Comparison of ENCODE assay signal across 14 cellular contexts in genomic region chr11:130645164-130645859, GRCh38.
"Had no signal": no experiment of that assay in that cellular context is flagged by ENCODE, and none has a peak within 500 bp of the region (broad histone marks: within the 10 kb centered on the region; RNA-seq: fewer than 3 reads in every experiment).

No MANE protein-coding gene starts in this region.

- H3K4me3 ChIP-seq: body of pancreas, thoracic aorta, uterus had no signal

- H3K27ac ChIP-seq: body of pancreas, epithelial cell of prostate, thoracic aorta had no signal

- DNase-seq: activated naive CD4-positive, alpha-beta T cell treated with anti-CD3 and anti-CD28 coated beads, Interleukin-2, amount 50 U/mL, for 16 hours; body of pancreas; effector memory CD8-positive, alpha-beta T cell; hippocampal formation; kidney glomerular epithelial cell; retina; stimulated activated CD4-positive, alpha-beta T cell treated with anti-CD3 and anti-CD28 coated beads, Interleukin-15, amount 100 ng/mL, for 24 hours; stimulated activated CD4-positive, alpha-beta T cell treated with anti-CD3 and anti-CD28 coated beads, Interleukin-4, amount 100 ng/mL, for 4 hours; stimulated activated naive CD8-positive, alpha-beta T cell treated with anti-CD3 and anti-CD28 coated beads, Interleukin-15, amount 100 ng/mL, for 72 hours; T-helper 2 cell; uterus had no signal

- H3K36me3 ChIP-seq: thoracic aorta, uterus had no signal

- H3K27me3 ChIP-seq: body of pancreas, uterus had no signal

- H3K9me3 ChIP-seq: body of pancreas, thoracic aorta, uterus had no signal

- ATAC-seq: activated CD4-positive, CD25-positive, alpha-beta regulatory T cell treated with anti-CD3 and anti-CD28 coated beads, Interleukin-2, amount 50 U/mL, for 24 hours; body of pancreas; effector memory CD8-positive, alpha-beta T cell; stimulated activated naive CD8-positive, alpha-beta T cell treated with anti-CD3 and anti-CD28 coated beads, Interleukin-15, amount 100 ng/mL, for 72 hours had no signal
